16 cellular contexts compared by ENCODE assay signal in genomic region chr3:45515999-45516804, GRCh38.
"Had no signal": no experiment of that assay in that cellular context is flagged by ENCODE, and none has a peak within 500 bp of the region (broad histone marks: within the 10 kb centered on the region; RNA-seq: fewer than 3 reads in every experiment).

No MANE protein-coding gene starts in this region.

- H3K9me3 ChIP-seq: neutrophil had no signal

- H3K27me3 ChIP-seq: cardiac muscle cell, neutrophil had no signal

- H3K9me3 Mint-ChIP-seq: activated CD4-positive, alpha-beta memory T cell treated with anti-CD3 and anti-CD28 coated beads for 36 hours; activated naive CD8-positive, alpha-beta T cell treated with anti-CD3 and anti-CD28 coated beads for 36 hours; activated T-cell treated with anti-CD3 and anti-CD28 coated beads, Interleukin-2, amount 50 U/mL, for 4 hours; effector memory CD8-positive, alpha-beta T cell; mesothelial cell of epicardium; naive thymus-derived CD4-positive, alpha-beta T cell; T-helper 2 cell treated with Interferon-gamma antibody and Interleukin-4, amounts not matched to agents 5 μg/mL and 100 μg/mL, for 36 hours; type B pancreatic cell had no signal

- ATAC-seq: activated T-cell treated with anti-CD3 and anti-CD28 coated beads, Interleukin-2, amount 50 U/mL, for 4 hours; effector memory CD8-positive, alpha-beta T cell; esophagus mucosa; naive thymus-derived CD4-positive, alpha-beta T cell; sciatic nerve had no signal

- H3K4me3 Mint-ChIP-seq: activated CD4-positive, alpha-beta memory T cell treated with anti-CD3 and anti-CD28 coated beads for 36 hours; activated naive CD8-positive, alpha-beta T cell treated with anti-CD3 and anti-CD28 coated beads for 36 hours; activated T-cell treated with anti-CD3 and anti-CD28 coated beads, Interleukin-2, amount 50 U/mL, for 4 hours; effector memory CD8-positive, alpha-beta T cell; mesothelial cell of epicardium; naive thymus-derived CD4-positive, alpha-beta T cell; T-helper 2 cell treated with Interferon-gamma antibody and Interleukin-4, amounts not matched to agents 5 μg/mL and 100 μg/mL, for 36 hours; type B pancreatic cell had no signal

- H3K27me3 Mint-ChIP-seq: activated CD4-positive, alpha-beta memory T cell treated with anti-CD3 and anti-CD28 coated beads for 36 hours; activated naive CD8-positive, alpha-beta T cell treated with anti-CD3 and anti-CD28 coated beads for 36 hours; effector memory CD8-positive, alpha-beta T cell; naive thymus-derived CD4-positive, alpha-beta T cell; type B pancreatic cell had no signal

- H3K4me1 Mint-ChIP-seq: activated naive CD8-positive, alpha-beta T cell treated with anti-CD3 and anti-CD28 coated beads for 36 hours; mesothelial cell of epicardium had no signal

- DNase-seq: activated CD4-positive, alpha-beta memory T cell treated with anti-CD3 and anti-CD28 coated beads for 36 hours; activated effector memory CD4-positive, alpha-beta T cell treated with anti-CD3 and anti-CD28 coated beads, Interleukin-2, amount 50 U/mL, for 16 hours; activated naive CD8-positive, alpha-beta T cell treated with anti-CD3 and anti-CD28 coated beads for 36 hours; activated T-cell treated with anti-CD3 and anti-CD28 coated beads, Interleukin-2, amount 50 U/mL, for 4 hours; aorta; effector memory CD8-positive, alpha-beta T cell; naive thymus-derived CD4-positive, alpha-beta T cell; stimulated activated CD4-positive, alpha-beta T cell treated with anti-CD3 and anti-CD28 coated beads, Interleukin-12 subunit alpha, Interleukin-12 subunit beta, amount 100 ng/mL, for 4 hours; stimulated activated naive CD4-positive, alpha-beta T cell treated with Interleukin-2 at 50 U/mL for 16 hours had no signal

- H3K27ac ChIP-seq: cardiac muscle cell, neutrophil had no signal

- H3K4me3 ChIP-seq: cardiac muscle cell had no signal

- H3K27ac Mint-ChIP-seq: activated CD4-positive, alpha-beta memory T cell treated with anti-CD3 and anti-CD28 coated beads for 36 hours; activated naive CD8-positive, alpha-beta T cell treated with anti-CD3 and anti-CD28 coated beads for 36 hours; effector memory CD8-positive, alpha-beta T cell; mesothelial cell of epicardium; T-helper 2 cell treated with Interferon-gamma antibody and Interleukin-4, amounts not matched to agents 5 μg/mL and 100 μg/mL, for 36 hours; type B pancreatic cell had no signal
